Comparison of ENCODE assay signal across 1 cellular context in genomic region chr12:120662879-120663278, GRCh38.
TF ChIP-seq lines count a peak whose summit lies in the region.

No MANE protein-coding gene starts in this region.

TF ChIP-seq in GM12878, 131 proteins besides CTCF, POLR2A, EP300 and RAD21 (continued from another document and continues in another):
- TF ChIP-seq ZBTB40 (IDR thresholded peaks at IDR 0.05; ENCODE audit: borderline replicate concordance) (no peak), PML (IDR thresholded peaks at IDR 0.05; ENCODE audit: low read length) (no peak), PAX8 (IDR thresholded peaks at IDR 0.05) (no peak), YBX1 (IDR thresholded peaks at IDR 0.05) (no peak), E2F8 (IDR thresholded peaks at IDR 0.05; ENCODE audit: low read depth, partially characterized antibody) (no peak), EZH2 (IDR thresholded peaks at IDR 0.05; ENCODE audit: borderline replicate concordance, control insufficient read depth, low read depth, low read length) (no peak), FOXM1 (IDR thresholded peaks at IDR 0.05; ENCODE audit: low read depth, low read length) (no peak), NBN (IDR thresholded peaks at IDR 0.05) (0 out of 2 replicates have a peak, but pooled peaks have one; percentile 50), GATAD2B (conservative IDR thresholded peaks at IDR 0.05; ENCODE audit: low read depth) (0 out of 2 replicates have a peak, but pooled peaks have one; percentile 45), CBX3 (IDR thresholded peaks at IDR 0.05; ENCODE audit: borderline replicate concordance, low read depth) (no peak), MAX (IDR thresholded peaks at IDR 0.05; ENCODE audit: low read depth, low read length) (no peak), SUZ12 (IDR thresholded peaks at IDR 0.05; ENCODE audit: unreplicated experiment) (no peak), CREB1 (IDR thresholded peaks at IDR 0.05; ENCODE audit: low read depth) (no peak), RCOR1 (conservative IDR thresholded peaks at IDR 0.05; ENCODE audit: low read depth, low read length) (no peak), USF1 (IDR thresholded peaks at IDR 0.05; ENCODE audit: borderline replicate concordance, extremely low read length, insufficient read depth, low read depth, low read length) (no peak), KLF5 (IDR thresholded peaks at IDR 0.05; ENCODE audit: partially characterized antibody) (no peak), IRF3 (IDR thresholded peaks at IDR 0.05) (no peak), JUNB (IDR thresholded peaks at IDR 0.05) (no peak), FOS (IDR thresholded peaks at IDR 0.05; ENCODE audit: borderline replicate concordance, extremely low read depth, insufficient read length) (no peak), NRF1 (conservative IDR thresholded peaks at IDR 0.05; ENCODE audit: low read depth, low read length) (no peak), ZNF622 (IDR thresholded peaks at IDR 0.05) (no peak), RB1 (IDR thresholded peaks at IDR 0.05; ENCODE audit: borderline replicate concordance) (no peak), GABPA (IDR thresholded peaks at IDR 0.05; ENCODE audit: low read depth) (no peak), USF2 (IDR thresholded peaks at IDR 0.05; ENCODE audit: borderline replicate concordance, low read depth, low read length) (no peak), IRF4 (IDR thresholded peaks at IDR 0.05; ENCODE audit: low read depth, low read length) (no peak), NFIC (IDR thresholded peaks at IDR 0.05; ENCODE audit: low read depth, low read length) (no peak), EGR1 (IDR thresholded peaks at IDR 0.05; ENCODE audit: borderline replicate concordance in 1 of 2, low read depth in 2 of 2, low read length in 2 of 2) (no peak), MYC (IDR thresholded peaks at IDR 0.05; ENCODE audit: insufficient read depth, insufficient read length, insufficient replicate concordance, low read length, severe bottlenecking) (no peak), SRF (IDR thresholded peaks at IDR 0.05; ENCODE audit: low read depth in 2 of 2, low read length in 2 of 2) (no peak), ELK1 (IDR thresholded peaks at IDR 0.05; ENCODE audit: low read depth, low read length) (no peak), IKZF2 (IDR thresholded peaks at IDR 0.05) (peak; percentile 95 to 97), NFYA (IDR thresholded peaks at IDR 0.05; ENCODE audit: borderline replicate concordance, low read depth, low read length) (no peak), ATF3 (IDR thresholded peaks at IDR 0.05; ENCODE audit: borderline replicate concordance, extremely low read depth, low read depth, low read length) (no peak), SIN3A (IDR thresholded peaks at IDR 0.05; ENCODE audit: low read depth, low read length) (no peak), STAT1 (conservative IDR thresholded peaks at IDR 0.05) (no peak), CEBPZ (IDR thresholded peaks at IDR 0.05; ENCODE audit: low read depth, low read length) (no peak), BCLAF1 (IDR thresholded peaks at IDR 0.05) (no peak), POU2F2 (IDR thresholded peaks at IDR 0.05; ENCODE audit: borderline replicate concordance, low read depth, low read length) (no peak), HDGF (IDR thresholded peaks at IDR 0.05) (no peak), SIX5 (IDR thresholded peaks at IDR 0.05; ENCODE audit: low read depth, low read length, severe bottlenecking) (no peak), ASH2L (IDR thresholded peaks at IDR 0.05; ENCODE audit: borderline replicate concordance, low read depth) (no peak), ATF7 (IDR thresholded peaks at IDR 0.05; ENCODE audit: low read depth) (peak; percentile 45), TARDBP (IDR thresholded peaks at IDR 0.05; ENCODE audit: borderline replicate concordance) (no peak), NR2C1 (IDR thresholded peaks at IDR 0.05) (no peak), CBFB (IDR thresholded peaks at IDR 0.05; ENCODE audit: low read depth) (no peak), RELB (IDR thresholded peaks at IDR 0.05; ENCODE audit: low read depth) (peak; percentile 89)
